ENCODE assay signal across 9 cellular contexts in genomic region chrX:76427560-76428242, GRCh38. TPM values are rescaled to one million over a fixed set of nuclear protein-coding genes. Genes with fewer than 3 reads are reported as not detected.
DNase-seq lines count a peak whose midpoint lies in the region; ATAC-seq and TF ChIP-seq lines count a peak whose summit lies in the region.
"Had no signal": no experiment of that assay in that cellular context is flagged by ENCODE, and none has a peak within 500 bp of the region (broad histone marks: within the 10 kb centered on the region; RNA-seq: fewer than 3 reads in every experiment).

MAGEE1 (plus strand) TSS chrX:76427710; CDS start chrX:76427931, 221 bp downstream.

- H3K27me3 ChIP-seq in osteoblast (ENCODE audit: insufficient read depth, low read length) (peaks cover 2% of the 10 kb centered on the region), testis (no peaks in the 10 kb centered on the region)

- TF ChIP-seq CTCF in glutamatergic neuron (IDR thresholded peaks at IDR 0.05; ENCODE audit: partially characterized antibody, unreplicated experiment) (no peak), osteoblast (IDR thresholded peaks at IDR 0.05; ENCODE audit: extremely low read depth, low read depth, low read length) (no peak), testis (IDR thresholded peaks at IDR 0.05) (no peak)

- H3K4me1 ChIP-seq in osteoblast (ENCODE audit: insufficient read depth, low read length) (no peaks in the 10 kb centered on the region), testis (no peaks in the 10 kb centered on the region)

- H3K79me2 ChIP-seq in osteoblast (ENCODE audit: insufficient read depth, low read length) = no peaks in the 10 kb centered on the region

- 0% methylated on average over 32 of the region's 42 CpGs; no CpG with 5 or more reads in 1 of the 2 donors for WGBS in testis, 2 donors

- no peaks in the 10 kb centered on the region for H3K36me3 Mint-ChIP-seq in glutamatergic neuron (ENCODE audit: unreplicated experiment)

- intact Hi-C loops in testis (cut with DNase I; ENCODE audit: low total_unique reads) = no loop called here

- H3K9me3 Mint-ChIP-seq in glutamatergic neuron (ENCODE audit: unreplicated experiment) = no peaks in the 10 kb centered on the region

- peak within 1 kb of the TSS; percentile 73 for H3K4me3 ChIP-seq in osteoblast (ENCODE audit: insufficient read depth, low read length)
- peak within 1 kb of the TSS; percentile 56 to 66 for H3K4me3 ChIP-seq in testis

- H3K4me3 Mint-ChIP-seq in glutamatergic neuron (ENCODE audit: unreplicated experiment) = peak within 1 kb of the TSS; percentile 87

- H3K27me3 Mint-ChIP-seq in glutamatergic neuron (ENCODE audit: unreplicated experiment) = peaks cover 2% of the 10 kb centered on the region

- H3K9me3 ChIP-seq in osteoblast (ENCODE audit: low read depth, low read length) (no peaks in the 10 kb centered on the region), testis (no peaks in the 10 kb centered on the region)

- H3K27ac Mint-ChIP-seq in glutamatergic neuron (ENCODE audit: unreplicated experiment) = no peak within 1 kb of the TSS

- H2AFZ ChIP-seq in osteoblast (ENCODE audit: low read length) = peak within 1 kb of the TSS; percentile 82

- peak; percentile 91 for ATAC-seq in GM21381 (IDR thresholded peaks at IDR 0.05; ENCODE audit: unreplicated experiment)

- no peaks in the 10 kb centered on the region for H4K20me1 ChIP-seq in osteoblast (ENCODE audit: insufficient read depth, low read length)

- no peaks in the 10 kb centered on the region for H3K36me3 ChIP-seq in osteoblast (ENCODE audit: insufficient read depth, low read length)
- no peaks in the 10 kb centered on the region for H3K36me3 ChIP-seq in testis (ENCODE audit: low read depth, missing control alignments)

- H3K27ac ChIP-seq in osteoblast (ENCODE audit: low read depth, low read length) = no peak within 1 kb of the TSS
- H3K27ac ChIP-seq in testis = no peak within 1 kb of the TSS
- H3K27ac ChIP-seq: epithelial cell of prostate had no signal

- DNase-seq in COLO829 (ENCODE audit: low spot score) (peak; percentile 74), HUDEP-2 (lab: John Stamatoyannopoulos, UW; ENCODE audit: unreplicated experiment in 76 of 76) (peak in 55 of 76 experiments; percentile 0 to 62 (median 19)), RPMI7951 (ENCODE audit: low read depth) (peak; percentile 73), glutamatergic neuron (peak; percentile 78), osteoblast (ENCODE audit: insufficient read length, low spot score, missing footprints) (peak; percentile 80), testis (peak; percentile 75)
- DNase-seq in activated naive CD4-positive, alpha-beta T cell treated with anti-CD3 and anti-CD28 coated beads, Interleukin-2, amount 50 U/mL, for 16 hours = peak; percentile 81

- no peak for TF ChIP-seq POLR2A in testis (IDR thresholded peaks at IDR 0.05)

- peak within 1 kb of the TSS; percentile 77 for H3K4me2 ChIP-seq in osteoblast (ENCODE audit: insufficient read depth, low read length)

- H3K4me1 Mint-ChIP-seq in glutamatergic neuron (ENCODE audit: low read depth, unreplicated experiment) = no peaks in the 10 kb centered on the region

RNA-seq across cellular contexts. Expression of gene MAGEE1, which starts in this region (rescaled TPM):
- 1.3 and 3.6 TPM in 2 replicates for total RNA-seq in RPMI7951 (2014; rRNA removed; shearing (Covaris generic))
- total RNA-seq in glutamatergic neuron (ENCODE audit: unreplicated experiment) (7.1 TPM), osteoblast (2.2 and 2.7 TPM in 2 replicates), testis (1 to 10 TPM in 1 of 2 donors, under 1 TPM in 1; 0.79 to 1.9 TPM)
- 1.8 TPM for polyA plus RNA-seq in testis (ENCODE audit: insufficient read depth, low read depth, low replicate concordance)

Comparison
In these comparisons a context has a peak if more than half of its experiments do, and no peak if none do; other contexts are left out.
1. DNase-seq: peak in every context shown above with its lines; median percentile 81 in activated naive CD4-positive, alpha-beta T cell treated with anti-CD3 and anti-CD28 coated beads, Interleukin-2, amount 50 U/mL, for 16 hours; 80 in osteoblast; 78 in glutamatergic neuron; 75 in testis; 74 in COLO829; 73 in RPMI7951; 19 in HUDEP-2.